Comparison of ENCODE assay signal across 9 cellular contexts in the genomic region with DNA sequence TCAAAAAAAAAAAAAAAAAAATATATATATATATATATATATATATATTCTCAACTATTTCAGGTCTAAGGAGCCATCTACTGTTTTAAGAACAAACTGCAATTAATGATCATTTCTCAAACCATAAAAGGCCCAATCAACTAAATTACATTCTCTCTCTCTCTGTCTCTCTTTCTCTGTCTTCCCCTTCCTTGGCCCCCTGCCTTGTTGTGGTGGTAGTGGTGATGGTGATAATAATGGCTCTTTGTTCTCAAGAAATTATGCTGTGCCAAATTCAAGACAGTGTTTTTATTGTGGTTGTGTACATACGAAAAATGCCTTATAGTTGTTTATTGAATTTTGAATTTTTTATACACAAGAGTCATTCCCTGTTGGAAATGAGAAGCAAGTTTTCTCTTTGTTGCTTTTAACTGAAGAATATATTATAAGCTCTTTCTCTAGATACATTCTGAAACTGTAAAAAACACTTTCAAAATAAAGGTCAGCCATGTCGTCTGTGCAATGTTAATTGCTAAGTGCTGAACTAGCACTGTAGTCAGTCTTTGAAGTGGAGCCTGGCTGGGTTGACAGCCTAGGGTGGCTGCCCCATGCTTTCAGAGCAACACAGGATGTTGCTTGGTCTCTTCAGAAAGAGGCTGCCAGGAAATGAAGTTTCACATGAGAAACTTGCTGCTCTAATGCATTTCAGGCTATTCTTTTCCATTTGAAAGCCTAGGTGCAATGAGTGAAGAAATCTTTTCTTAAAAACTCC.
DNase-seq lines count a peak whose midpoint lies in the region; ATAC-seq and TF ChIP-seq lines count a peak whose summit lies in the region.
"Had no signal": no experiment of that assay in that cellular context is flagged by ENCODE, and none has a peak within 500 bp of the region (broad histone marks: within the 10 kb centered on the region; RNA-seq: fewer than 3 reads in every experiment).

No MANE protein-coding gene starts in this region.

- in situ Hi-C loops in GM13976 (cut with MboI; ENCODE audit: low sequenced_read_pairs, unreplicated experiment) (no loop called here), G401 (cut with HindIII; ENCODE audit: low sequenced_read_pairs) (no loop called here)

- H3K9me3 Mint-ChIP-seq in activated naive CD8-positive, alpha-beta T cell treated with anti-CD3 and anti-CD28 coated beads, Interleukin-2, amount 50 U/mL, for 24 hours: peaks cover 13% of the 10 kb centered on the region

- intact Hi-C loops in PC-3 (cut with micrococcal nuclease): loop anchor here (5.0 kb wide), 2 partner anchors 347 to 1167 kb away; partner anchors contain the start of gene CHSY3
- intact Hi-C loops in left ventricle myocardium superior (cut with micrococcal nuclease): no loop called here

- peaks cover 49% of the 10 kb centered on the region for H3K4me1 Mint-ChIP-seq in activated naive CD8-positive, alpha-beta T cell treated with anti-CD3 and anti-CD28 coated beads, Interleukin-2, amount 50 U/mL, for 24 hours

- CTCF ChIA-PET in PC-3 (lab: Charles Lee): no interaction called here

- H3K27ac ChIP-seq in PC-3 (ENCODE audit: low read length): no peak overlapping the region

- no peak for TF ChIP-seq CTCF in GM13976 (IDR thresholded peaks at IDR 0.05; ENCODE audit: borderline replicate concordance, control extremely low read depth, extremely low read depth, insufficient read depth, missing control alignments)
- TF ChIP-seq CTCF in PC-3 (conservative IDR thresholded peaks at IDR 0.05; ENCODE audit: low read depth, low read length): 0 out of 2 replicates have a peak, but pooled peaks have one; percentile 8

- H3K9me3 ChIP-seq in PC-3 (ENCODE audit: low read length): no peaks in the 10 kb centered on the region

- no peak overlapping the region for H2AFZ ChIP-seq in PC-3 (ENCODE audit: low read length)

- no peaks in the 10 kb centered on the region for H3F3A ChIP-seq in PC-3 (ENCODE audit: low read length, unreplicated experiment)

- H3K36me3 Mint-ChIP-seq in activated naive CD8-positive, alpha-beta T cell treated with anti-CD3 and anti-CD28 coated beads, Interleukin-2, amount 50 U/mL, for 24 hours (ENCODE audit: low read depth): peaks cover 5% of the 10 kb centered on the region

- H3K27me3 ChIP-seq in PC-3 (ENCODE audit: low read length): no peaks in the 10 kb centered on the region

- peak overlapping the region; percentile 58 for H3K27ac Mint-ChIP-seq in activated naive CD8-positive, alpha-beta T cell treated with anti-CD3 and anti-CD28 coated beads, Interleukin-2, amount 50 U/mL, for 24 hours

- POLR2A ChIA-PET in PC-3 (lab: Charles Lee; ENCODE audit: unreplicated experiment): no interaction called here

- DNase-seq in GM13976 (ENCODE audit: low spot score): peak; percentile 44
- DNase-seq in PC-3: no peak
- peak; percentile 36 for DNase-seq in activated naive CD8-positive, alpha-beta T cell treated with anti-CD3 and anti-CD28 coated beads, Interleukin-2, amount 50 U/mL, for 24 hours
- DNase-seq in stimulated activated CD4-positive, alpha-beta T cell treated with anti-CD3 and anti-CD28 coated beads, Interleukin-1b, Interleukin-23, amount 100 ng/mL, for 24 hours (ENCODE audit: low read depth in 4 of 4, low spot score in 1 of 4): peak in 3 of 4 experiments; percentile 1 to 29 (median 5)
- no peak for DNase-seq in G401 (ENCODE audit: low spot score)
- DNase-seq in left ventricle myocardium superior: no peak
- no peak for DNase-seq in AG08396 (ENCODE audit: low spot score)

- no peaks in the 10 kb centered on the region for H3K79me2 ChIP-seq in PC-3 (ENCODE audit: low read length)

- no peak overlapping the region for H3K4me2 ChIP-seq in PC-3 (ENCODE audit: low read length)

- no peaks in the 10 kb centered on the region for H3K9me2 ChIP-seq in PC-3 (replicated peaks; ENCODE audit: low read length)

- no peaks in the 10 kb centered on the region for H3K36me3 ChIP-seq in PC-3 (ENCODE audit: low read depth, low read length)

- no peaks in the 10 kb centered on the region for H3K27me3 Mint-ChIP-seq in activated naive CD8-positive, alpha-beta T cell treated with anti-CD3 and anti-CD28 coated beads, Interleukin-2, amount 50 U/mL, for 24 hours

- H3K4me3 ChIP-seq in PC-3 (ENCODE audit: low read length): no peak overlapping the region

- ATAC-seq in GM21786 (IDR thresholded peaks at IDR 0.05; ENCODE audit: unreplicated experiment) (peak; percentile 95), PC-3 (no peak), left ventricle myocardium superior (no peak)
- ATAC-seq in activated naive CD8-positive, alpha-beta T cell treated with anti-CD3 and anti-CD28 coated beads, Interleukin-2, amount 50 U/mL, for 24 hours: peak; percentile 98
- ATAC-seq: HCT116 had no signal

- no peak overlapping the region for H3K9ac ChIP-seq in PC-3 (ENCODE audit: low read length)

- no peaks in the 10 kb centered on the region for H4K20me1 ChIP-seq in PC-3 (ENCODE audit: low read length)

- BruUV-seq in PC-3 (replicated peaks; lab: Mats Ljungman, UMichigan): no TSS peak

- no peaks in the 10 kb centered on the region for H3K4me1 ChIP-seq in PC-3 (ENCODE audit: insufficient read depth, low read length)

- no peak overlapping the region for H3K4me3 Mint-ChIP-seq in activated naive CD8-positive, alpha-beta T cell treated with anti-CD3 and anti-CD28 coated beads, Interleukin-2, amount 50 U/mL, for 24 hours

Comparison
In these comparisons a context has a peak if more than half of its experiments do, and no peak if none do; other contexts are left out.
1. DNase-seq: peak in GM13976 (single experiment), activated naive CD8-positive, alpha-beta T cell treated with anti-CD3 and anti-CD28 coated beads, Interleukin-2, amount 50 U/mL, for 24 hours (single experiment) and stimulated activated CD4-positive, alpha-beta T cell treated with anti-CD3 and anti-CD28 coated beads, Interleukin-1b, Interleukin-23, amount 100 ng/mL, for 24 hours (3 of 4); none in PC-3 (single experiment), G401 (single experiment), left ventricle myocardium superior (single experiment) and AG08396 (single experiment).
2. ATAC-seq: peak in GM21786 (single experiment) and activated naive CD8-positive, alpha-beta T cell treated with anti-CD3 and anti-CD28 coated beads, Interleukin-2, amount 50 U/mL, for 24 hours (single experiment); none in PC-3 (single experiment) and left ventricle myocardium superior (single experiment).